Comparison of ENCODE assay signal across 1 cellular context in genomic region chr15:76345880-76346665, GRCh38.
A peak's percentile ranks its signal among the peaks of the same experiment; 100 is the strongest.
TF ChIP-seq lines count a peak whose summit lies in the region.

No MANE protein-coding gene starts in this region.

TF ChIP-seq in HepG2, 621 proteins besides CTCF, POLR2A, EP300 and RAD21 (continued from another document and continues in another):
- TF ChIP-seq ZNF275 (CRISPR knock-in tag; IDR thresholded peaks at IDR 0.05; ENCODE audit: borderline replicate concordance) (no peak), TEAD3 (CRISPR knock-in tag; optimal IDR thresholded peaks at IDR 0.05; ENCODE audit: borderline replicate concordance) (peak; percentile 2), ZNF17 (CRISPR knock-in tag; IDR thresholded peaks at IDR 0.05) (no peak), ZNF225 (CRISPR knock-in tag; IDR thresholded peaks at IDR 0.05) (no peak), ZNF614 (CRISPR knock-in tag; IDR thresholded peaks at IDR 0.05; ENCODE audit: borderline replicate concordance) (no peak), GFI1 (CRISPR knock-in tag; IDR thresholded peaks at IDR 0.05; ENCODE audit: borderline replicate concordance) (no peak; the same call in 1 of the 2 replicates), ATF5 (CRISPR knock-in tag; IDR thresholded peaks at IDR 0.05; ENCODE audit: low read depth) (no peak), SIN3A (IDR thresholded peaks at IDR 0.05; ENCODE audit: borderline replicate concordance, low read depth, low read length) (peak; percentile 74; the same call in 1 of the 2 replicates), SP140L (CRISPR knock-in tag; IDR thresholded peaks at IDR 0.05; ENCODE audit: borderline replicate concordance) (no peak), IRF1 (CRISPR knock-in tag; IDR thresholded peaks at IDR 0.05; ENCODE audit: low read depth) (no peak), SIN3B (IDR thresholded peaks at IDR 0.05; ENCODE audit: low read length) (no peak), SRSF1 (optimal IDR thresholded peaks at IDR 0.05; ENCODE audit: low read depth, low read length) (no peak), GMEB1 (CRISPR knock-in tag; IDR thresholded peaks at IDR 0.05; ENCODE audit: borderline replicate concordance) (no peak), TOPORS (CRISPR knock-in tag; IDR thresholded peaks at IDR 0.05) (no peak), MLX (CRISPR knock-in tag; IDR thresholded peaks at IDR 0.05) (no peak), TFE3 (CRISPR knock-in tag; IDR thresholded peaks at IDR 0.05) (no peak), RARA (CRISPR knock-in tag; IDR thresholded peaks at IDR 0.05) (no peak), ZNF629 (CRISPR knock-in tag; conservative IDR thresholded peaks at IDR 0.05) (no peak), ZNF503 (CRISPR knock-in tag; IDR thresholded peaks at IDR 0.05) (peak; percentile 16; the same call in 1 of the 2 replicates), LBX2 (CRISPR knock-in tag; IDR thresholded peaks at IDR 0.05; ENCODE audit: borderline replicate concordance) (no peak), FOXP4 (CRISPR knock-in tag; IDR thresholded peaks at IDR 0.05) (peak; percentile 28; the same call in 1 of the 2 replicates), GMEB2 (CRISPR knock-in tag; IDR thresholded peaks at IDR 0.05; ENCODE audit: low read depth) (no peak), ZGPAT (CRISPR knock-in tag; IDR thresholded peaks at IDR 0.05) (no peak; the same call in 1 of the 2 replicates), TFDP2 (CRISPR knock-in tag; IDR thresholded peaks at IDR 0.05) (peak; percentile 58; the same call in 1 of the 2 replicates), CSRNP1 (CRISPR knock-in tag; IDR thresholded peaks at IDR 0.05) (no peak), POLR2G (IDR thresholded peaks at IDR 0.05; ENCODE audit: low read depth, low read length) (no peak; the same call in 1 of the 2 replicates), ZSCAN29 (CRISPR knock-in tag; conservative IDR thresholded peaks at IDR 0.05) (no peak), YY1 (IDR thresholded peaks at IDR 0.05; ENCODE audit: insufficient read depth, insufficient replicate concordance, low read depth, low read length) (no peak), ZNF660 (CRISPR knock-in tag; IDR thresholded peaks at IDR 0.05; ENCODE audit: borderline replicate concordance, low read depth) (no peak), ZNF567 (CRISPR knock-in tag; IDR thresholded peaks at IDR 0.05; ENCODE audit: borderline replicate concordance) (no peak), BCLAF1 (IDR thresholded peaks at IDR 0.05) (no peak), MYNN (CRISPR knock-in tag; IDR thresholded peaks at IDR 0.05; ENCODE audit: low read depth) (0 out of 2 replicates have a peak, but pooled peaks have one; percentile 37), KDM3A (CRISPR knock-in tag; IDR thresholded peaks at IDR 0.05; ENCODE audit: low read depth) (0 out of 2 replicates have a peak, but pooled peaks have one; percentile 11)
